Comparison of ENCODE assay signal across 9 cellular contexts in genomic region chr1:43932786-43933385, GRCh38. TPM values are rescaled to one million over a fixed set of nuclear protein-coding genes. Genes with fewer than 3 reads are reported as not detected.
DNase-seq lines count a peak whose midpoint lies in the region; ATAC-seq, FAIRE-seq and TF ChIP-seq lines count a peak whose summit lies in the region.
"Had no signal": no experiment of that assay in that cellular context is flagged by ENCODE, and none has a peak within 500 bp of the region (broad histone marks: within the 10 kb centered on the region; RNA-seq: fewer than 3 reads in every experiment).

No MANE protein-coding gene starts in this region.

- H3K27me3 Mint-ChIP-seq in activated T-helper 2 cell treated with anti-CD3 and anti-CD28 coated beads, Interferon-gamma antibody, Interleukin-2, Interleukin-4, amounts not matched to agents 10 μg/mL and 5 μg/mL and 100 μg/mL, durations not matched to agents 14 hours and 24 hours and 36 hours (ENCODE audit: low read depth): peaks cover 10% of the 10 kb centered on the region
- peaks cover 16 to 21% of the 10 kb centered on the region in 2 donors for H3K27me3 Mint-ChIP-seq in CD4-positive, alpha-beta memory T cell

- H3K36me3 ChIP-seq in PC-3 (ENCODE audit: low read depth, low read length) (no peaks in the 10 kb centered on the region; the same call in 1 of the 2 replicates), esophagus squamous epithelium (peaks cover 0 to 3% (median 0%) of the 10 kb centered on the region in 3 donors), gastrocnemius medialis (peaks cover 0 to 6% of the 10 kb centered on the region in 2 donors)
- no peaks in the 10 kb centered on the region for H3K36me3 ChIP-seq in CD4-positive, alpha-beta memory T cell (ENCODE audit: insufficient read depth, low read length)
- H3K36me3 ChIP-seq: HAP-1 had no signal

- H3K4me1 Mint-ChIP-seq in activated T-helper 2 cell treated with anti-CD3 and anti-CD28 coated beads, Interferon-gamma antibody, Interleukin-2, Interleukin-4, amounts not matched to agents 10 μg/mL and 5 μg/mL and 100 μg/mL, durations not matched to agents 14 hours and 24 hours and 36 hours (ENCODE audit: low read depth): peaks cover 11% of the 10 kb centered on the region
- peaks cover 3 to 24% (median 4%) of the 10 kb centered on the region in 4 donors for H3K4me1 Mint-ChIP-seq in CD4-positive, alpha-beta memory T cell

- TF ChIP-seq CTCF in PC-3 (conservative IDR thresholded peaks at IDR 0.05; ENCODE audit: low read depth, low read length) (no peak), esophagus squamous epithelium (IDR thresholded peaks at IDR 0.05) (no peak), gastrocnemius medialis (IDR thresholded peaks at IDR 0.05 in 4 of 5, conservative IDR thresholded peaks at IDR 0.05 in 1 of 5) (no peak)

- no peaks in the 10 kb centered on the region for H3K9me2 ChIP-seq in PC-3 (replicated peaks; ENCODE audit: low read length)

- H3K79me2 ChIP-seq in PC-3 (ENCODE audit: low read length): peaks cover 6% of the 10 kb centered on the region; the same call in 1 of the 2 replicates

- peak; percentile 74 for FAIRE-seq in GM19239 (lab: Jason Lieb, UNC)

- H3K27me3 ChIP-seq in PC-3 (ENCODE audit: low read length): no peaks in the 10 kb centered on the region
- H3K27me3 ChIP-seq in esophagus squamous epithelium: peaks cover 0 to 22% (median 0%) of the 10 kb centered on the region in 4 donors
- H3K27me3 ChIP-seq in gastrocnemius medialis: no peaks in the 10 kb centered on the region
- H3K27me3 ChIP-seq in CD4-positive, alpha-beta memory T cell (ENCODE audit: insufficient read depth, low read length): peaks cover 23% of the 10 kb centered on the region

- no peaks in the 10 kb centered on the region for H3K9me3 Mint-ChIP-seq in activated T-helper 2 cell treated with anti-CD3 and anti-CD28 coated beads, Interferon-gamma antibody, Interleukin-2, Interleukin-4, amounts not matched to agents 10 μg/mL and 5 μg/mL and 100 μg/mL, durations not matched to agents 14 hours and 24 hours and 36 hours
- no peaks in the 10 kb centered on the region for H3K9me3 Mint-ChIP-seq in CD4-positive, alpha-beta memory T cell

- BruUV-seq in PC-3 (replicated peaks; lab: Mats Ljungman, UMichigan): no TSS peak

- CTCF ChIA-PET in PC-3 (lab: Charles Lee): interaction anchor here (0.6 to 3.9 kb wide), 5 partner anchors 14 to 207 kb away, joined by 3 to 83 read pairs (median 4); partner anchors contain the start of gene IPO13
- CTCF ChIA-PET in CD4-positive, alpha-beta memory T cell (lab: Charles Lee; ENCODE audit: partially characterized antibody): interaction anchor here (1.0 to 5.4 kb wide), 6 partner anchors 9 to 403 kb away, joined by 3 to 91 read pairs (median 19); partner anchors contain the start of gene IPO13

- H3K4me1 ChIP-seq in PC-3 (ENCODE audit: insufficient read depth, low read length): peaks cover 57% of the 10 kb centered on the region
- peaks cover 25 to 81% (median 58%) of the 10 kb centered on the region in 3 donors for H3K4me1 ChIP-seq in esophagus squamous epithelium
- H3K4me1 ChIP-seq in gastrocnemius medialis: peaks cover 19 to 20% of the 10 kb centered on the region in 2 donors
- H3K4me1 ChIP-seq in CD4-positive, alpha-beta memory T cell (ENCODE audit: insufficient read depth, low read length): peaks cover 8% of the 10 kb centered on the region

- H3K36me3 Mint-ChIP-seq in activated T-helper 2 cell treated with anti-CD3 and anti-CD28 coated beads, Interferon-gamma antibody, Interleukin-2, Interleukin-4, amounts not matched to agents 10 μg/mL and 5 μg/mL and 100 μg/mL, durations not matched to agents 14 hours and 24 hours and 36 hours (ENCODE audit: low read depth): peaks cover 4% of the 10 kb centered on the region
- peaks cover 3 to 5% of the 10 kb centered on the region in 2 donors for H3K36me3 Mint-ChIP-seq in CD4-positive, alpha-beta memory T cell

- in situ Hi-C loops in gastrocnemius medialis (cut with MboI; ENCODE audit: low sequenced_read_pairs in 4 of 4): loop anchor here in 3 of 4 donors (5.0 to 25.0 kb wide), 4 partner anchors 161 to 396 kb away; partner anchors contain the start of gene PTPRF (in 2 of the 3)

- H3K4me2 ChIP-seq in PC-3 (ENCODE audit: low read length): peak overlapping the region; percentile 82

- no peak for TF ChIP-seq POLR2A in esophagus squamous epithelium (IDR thresholded peaks at IDR 0.05)
- no peak for TF ChIP-seq POLR2A in gastrocnemius medialis (IDR thresholded peaks at IDR 0.05)

- H3K27ac ChIP-seq in PC-3 (ENCODE audit: low read length) (peak overlapping the region; percentile 55), esophagus squamous epithelium (peak overlapping the region; percentile 57 to 74 (median 66)), gastrocnemius medialis (no peak overlapping the region)
- H3K27ac ChIP-seq in CD4-positive, alpha-beta memory T cell (ENCODE audit: low read depth, low read length): no peak overlapping the region

- no peak for DNase-seq in GM19239 (ENCODE audit: insufficient read length, low spot score)
- peak; percentile 53 for DNase-seq in PC-3
- no peak for DNase-seq in esophagus squamous epithelium (lab: John Stamatoyannopoulos, UW)
- no peak for DNase-seq in gastrocnemius medialis
- no peak for DNase-seq in activated T-helper 2 cell treated with anti-CD3 and anti-CD28 coated beads, Interferon-gamma antibody, Interleukin-2, Interleukin-4, amounts not matched to agents 10 μg/mL and 5 μg/mL and 100 μg/mL, durations not matched to agents 14 hours and 24 hours and 36 hours (ENCODE audit: low spot score)
- DNase-seq in CD4-positive, alpha-beta memory T cell: no peak
- DNase-seq in NCI-H446 treated with DMSO at 0.1 percent for 48 hours (lab: John Stamatoyannopoulos, UW): no peak
- no peak for DNase-seq in T-helper 1 cell

- H4K20me1 ChIP-seq in PC-3 (ENCODE audit: low read length): no peaks in the 10 kb centered on the region

- intact Hi-C loops in PC-3 (cut with micrococcal nuclease) (loop anchor here (5.0 kb wide), 2 partner anchors 86 to 101 kb away; no protein-coding TSS in a partner anchor), esophagus squamous epithelium (cut with DNase I) (no loop called here), gastrocnemius medialis (cut with DNase I; ENCODE audit: low total_unique reads) (loop anchor here (5.0 kb wide), 1 partner anchor 401 kb away; the partner anchor contains the start of gene PTPRF)
- intact Hi-C loops in activated T-helper 2 cell treated with anti-CD3 and anti-CD28 coated beads, Interferon-gamma antibody, Interleukin-2, Interleukin-4, amounts not matched to agents 10 μg/mL and 5 μg/mL and 100 μg/mL, durations not matched to agents 14 hours and 24 hours and 36 hours (cut with micrococcal nuclease): loop anchor here (5.0 kb wide), 1 partner anchor 406 kb away; no protein-coding TSS in a partner anchor
- intact Hi-C loops in CD4-positive, alpha-beta memory T cell (cut with micrococcal nuclease): loop anchor here (5.0 kb wide), 2 partner anchors 104 to 706 kb away; no protein-coding TSS in a partner anchor

- H3F3A ChIP-seq in PC-3 (ENCODE audit: low read length, unreplicated experiment): no peaks in the 10 kb centered on the region

- POLR2A ChIA-PET in PC-3 (lab: Charles Lee; ENCODE audit: unreplicated experiment): interaction anchor here (0.6 to 0.7 kb wide), 2 partner anchors 170 to 810 kb away, joined by 3 read pairs; no protein-coding TSS in a partner anchor
- POLR2A ChIA-PET in CD4-positive, alpha-beta memory T cell (lab: Charles Lee; ENCODE audit: partially characterized antibody): interaction anchor here (1.1 to 1.4 kb wide), 2 partner anchors 14 to 98 kb away, joined by 3 read pairs; partner anchors contain the start of gene IPO13

- WGBS in esophagus squamous epithelium, 2 donors: 41 to 53% methylated on average over 3 to 5 of the region's 8 CpGs

- H3K9me3 ChIP-seq in PC-3 (ENCODE audit: low read length) (no peaks in the 10 kb centered on the region), esophagus squamous epithelium (no peaks in the 10 kb centered on the region), gastrocnemius medialis (no peaks in the 10 kb centered on the region)
- no peaks in the 10 kb centered on the region for H3K9me3 ChIP-seq in CD4-positive, alpha-beta memory T cell (ENCODE audit: control insufficient read depth in 1 of 2, low read length in 2 of 2)
- H3K9me3 ChIP-seq: HAP-1 had no signal

- H2AFZ ChIP-seq in PC-3 (ENCODE audit: low read length): peak overlapping the region; percentile 77

- peak overlapping the region; percentile 64 for H3K9ac ChIP-seq in PC-3 (ENCODE audit: low read length)

- H3K4me3 ChIP-seq in PC-3 (ENCODE audit: low read length) (peak overlapping the region; percentile 68), esophagus squamous epithelium (peak overlapping the region; percentile 22 to 61 (median 44)), gastrocnemius medialis (peak overlapping the region; percentile 44 to 54 (median 46))
- H3K4me3 ChIP-seq in CD4-positive, alpha-beta memory T cell (ENCODE audit: low read length in 2 of 2): no peak overlapping the region
- H3K4me3 ChIP-seq: HAP-1 had no signal

- peak; percentile 6 for ATAC-seq in PC-3
- no peak for ATAC-seq in gastrocnemius medialis

- no peak overlapping the region for H3K4me3 Mint-ChIP-seq in activated T-helper 2 cell treated with anti-CD3 and anti-CD28 coated beads, Interferon-gamma antibody, Interleukin-2, Interleukin-4, amounts not matched to agents 10 μg/mL and 5 μg/mL and 100 μg/mL, durations not matched to agents 14 hours and 24 hours and 36 hours (ENCODE audit: low read depth)
- H3K4me3 Mint-ChIP-seq in CD4-positive, alpha-beta memory T cell: peak overlapping the region in 4 of 8 donors; percentile 3 to 46 (median 10)

- no peak overlapping the region for H3K27ac Mint-ChIP-seq in activated T-helper 2 cell treated with anti-CD3 and anti-CD28 coated beads, Interferon-gamma antibody, Interleukin-2, Interleukin-4, amounts not matched to agents 10 μg/mL and 5 μg/mL and 100 μg/mL, durations not matched to agents 14 hours and 24 hours and 36 hours
- H3K27ac Mint-ChIP-seq in CD4-positive, alpha-beta memory T cell: peak overlapping the region in 1 of 7 donors; percentile 13

RNA-seq across cellular contexts. Expression of gene ARTN, which starts 0.7 kb away (rescaled TPM):
- total RNA-seq in PC-3 (2014; rRNA removed) (35.5 and 36.0 TPM in 2 replicates), esophagus squamous epithelium (10 to 100 TPM in 1 of 4 donors, 1 to 10 TPM in 2, under 1 TPM in 1; 0.68 to 12.9 (median 4.0) TPM), gastrocnemius medialis (1 to 10 TPM in 1 of 4 donors, under 1 TPM in 1, not detected in 2; 0.25 to 1.8 TPM)
- total RNA-seq in activated T-helper 2 cell treated with anti-CD3 and anti-CD28 coated beads, Interferon-gamma antibody, Interleukin-2, Interleukin-4, amounts not matched to agents 10 μg/mL and 5 μg/mL and 100 μg/mL, durations not matched to agents 14 hours and 24 hours and 36 hours: 0.21 and 0.39 TPM in 2 replicates
- under 1 TPM in 1 of 2 experiments, not detected in 1; 0.41 TPM for total RNA-seq in CD4-positive, alpha-beta memory T cell
- not detected for polyA plus RNA-seq in CD4-positive, alpha-beta memory T cell

RNA-seq across cellular contexts. Expression of gene IPO13, which starts 13.9 kb away (rescaled TPM):
- total RNA-seq in PC-3 (2014; rRNA removed) (33.7 and 45.4 TPM in 2 replicates), esophagus squamous epithelium (10 to 100 TPM; 19.3 to 32.4 (median 20.5) TPM), gastrocnemius medialis (100 to 1,000 TPM in 3 of 4 donors, 10 to 100 TPM in 1; 81.9 to 171 (median 105) TPM)
- 26.4 and 26.8 TPM in 2 replicates for total RNA-seq in activated T-helper 2 cell treated with anti-CD3 and anti-CD28 coated beads, Interferon-gamma antibody, Interleukin-2, Interleukin-4, amounts not matched to agents 10 μg/mL and 5 μg/mL and 100 μg/mL, durations not matched to agents 14 hours and 24 hours and 36 hours
- total RNA-seq in CD4-positive, alpha-beta memory T cell: 10 to 100 TPM; 18.5 to 20.0 TPM
- 10 to 100 TPM in 1 of 2 donors, 1 to 10 TPM in 1; 7.5 to 16.8 TPM for polyA plus RNA-seq in CD4-positive, alpha-beta memory T cell

RNA-seq across cellular contexts. Expression of gene DPH2, which starts 36.9 kb away (rescaled TPM):
- 46.3 and 59.0 TPM in 2 replicates for total RNA-seq in PC-3 (2014; rRNA removed)
- total RNA-seq in esophagus squamous epithelium: 10 to 100 TPM; 14.0 to 34.6 (median 27.7) TPM
- total RNA-seq in gastrocnemius medialis: 10 to 100 TPM; 53.1 to 68.3 (median 55.3) TPM
- total RNA-seq in activated T-helper 2 cell treated with anti-CD3 and anti-CD28 coated beads, Interferon-gamma antibody, Interleukin-2, Interleukin-4, amounts not matched to agents 10 μg/mL and 5 μg/mL and 100 μg/mL, durations not matched to agents 14 hours and 24 hours and 36 hours: 48.2 and 49.5 TPM in 2 replicates
- 10 to 100 TPM; 25.5 to 28.5 TPM for total RNA-seq in CD4-positive, alpha-beta memory T cell
- 10 to 100 TPM; 29.1 to 33.1 TPM for polyA plus RNA-seq in CD4-positive, alpha-beta memory T cell

RNA-seq across cellular contexts. Expression of gene ATP6V0B, which starts 41.9 kb away (rescaled TPM):
- total RNA-seq in PC-3 (2014; rRNA removed) (207 and 241 TPM in 2 replicates), esophagus squamous epithelium (100 to 1,000 TPM in 3 of 4 donors, 10 to 100 TPM in 1; 70.1 to 169 (median 135) TPM), gastrocnemius medialis (100 to 1,000 TPM; 156 to 242 (median 195) TPM)
- total RNA-seq in activated T-helper 2 cell treated with anti-CD3 and anti-CD28 coated beads, Interferon-gamma antibody, Interleukin-2, Interleukin-4, amounts not matched to agents 10 μg/mL and 5 μg/mL and 100 μg/mL, durations not matched to agents 14 hours and 24 hours and 36 hours: 156 and 160 TPM in 2 replicates
- 10 to 100 TPM; 59.8 to 73.9 TPM for total RNA-seq in CD4-positive, alpha-beta memory T cell
- polyA plus RNA-seq in CD4-positive, alpha-beta memory T cell: 100 to 1,000 TPM; 186 to 310 TPM

RNA-seq across cellular contexts. Expression of gene B4GALT2, which starts 46.1 kb away (rescaled TPM):
- total RNA-seq in PC-3 (2014; rRNA removed) (103 and 136 TPM in 2 replicates), esophagus squamous epithelium (10 to 100 TPM; 38.9 to 59.3 (median 48.3) TPM), gastrocnemius medialis (10 to 100 TPM; 63.5 to 97.8 (median 72.1) TPM)
- total RNA-seq in activated T-helper 2 cell treated with anti-CD3 and anti-CD28 coated beads, Interferon-gamma antibody, Interleukin-2, Interleukin-4, amounts not matched to agents 10 μg/mL and 5 μg/mL and 100 μg/mL, durations not matched to agents 14 hours and 24 hours and 36 hours: 53.9 and 57.7 TPM in 2 replicates
- total RNA-seq in CD4-positive, alpha-beta memory T cell: 1 to 10 TPM in 1 of 2 experiments, under 1 TPM in 1; 0.58 to 2.1 TPM
- 1 to 10 TPM in 1 of 2 donors, under 1 TPM in 1; 0.26 to 1.5 TPM for polyA plus RNA-seq in CD4-positive, alpha-beta memory T cell

Comparison
In these comparisons a context has a peak if more than half of its experiments do, and no peak if none do; other contexts are left out.
1. H3K27ac ChIP-seq: peak in PC-3 (single experiment) and esophagus squamous epithelium (4 of 4); none in gastrocnemius medialis (0 of 4) and CD4-positive, alpha-beta memory T cell (single experiment).
2. H3K4me3 ChIP-seq: peak in PC-3 (single experiment), esophagus squamous epithelium (4 of 4) and gastrocnemius medialis (4 of 4); none in CD4-positive, alpha-beta memory T cell (0 of 2).